In genomic region chr2:30249354-30249753, GRCh38 we compare ENCODE assay signal across 19 cellular contexts. TPM values are rescaled to one million over a fixed set of nuclear protein-coding genes. Genes with fewer than 3 reads are reported as not detected.
DNase-seq lines count a peak whose midpoint lies in the region; ATAC-seq and TF ChIP-seq lines count a peak whose summit lies in the region.
"Had no signal": no experiment of that assay in that cellular context is flagged by ENCODE, and none has a peak within 500 bp of the region (broad histone marks: within the 10 kb centered on the region; RNA-seq: fewer than 3 reads in every experiment).

No MANE protein-coding gene starts in this region.

- H3K4me1 ChIP-seq in smooth muscle cell (ENCODE audit: low read depth) (peaks cover 20% of the 10 kb centered on the region), GM23338 (ENCODE audit: insufficient read depth) (0 out of 2 replicates have a peak, but pooled peaks cover 4% of the 10 kb centered on the region), stomach (peaks cover 21 to 46% (median 32%) of the 10 kb centered on the region in 4 donors)

- H3K9me3 ChIP-seq in T-helper 17 cell (ENCODE audit: control insufficient read depth, low read length, poor library complexity, severe bottlenecking), result no peaks in the 10 kb centered on the region
- H3K9me3 ChIP-seq in smooth muscle cell (replicated peaks; ENCODE audit: low read depth), result no peaks in the 10 kb centered on the region
- no peaks in the 10 kb centered on the region for H3K9me3 ChIP-seq in stomach
- H3K9me3 ChIP-seq: esophagus muscularis mucosa, prostate gland, testis had no signal

- intact Hi-C loops in stomach (cut with DNase I; ENCODE audit: low total_unique reads), result no loop called here

- H4K20me1 ChIP-seq in smooth muscle cell (ENCODE audit: low read depth) (peaks cover 86% of the 10 kb centered on the region), GM23338 (replicated peaks; ENCODE audit: insufficient read depth) (no peaks in the 10 kb centered on the region)

- POLR2A ChIA-PET in activated CD4-positive, alpha-beta T cell treated with anti-CD3 and anti-CD28 coated beads, Interleukin-2, amount 10 ng/mL, durations not matched to agents 7 days and 5 days (lab: Charles Lee), result no interaction called here

- peaks cover 56% of the 10 kb centered on the region for H3K4me1 Mint-ChIP-seq in activated CD4-positive, alpha-beta T cell treated with anti-CD3 and anti-CD28 coated beads, Interleukin-2, amount 10 ng/mL, durations not matched to agents 7 days and 5 days
- peaks cover 54% of the 10 kb centered on the region for H3K4me1 Mint-ChIP-seq in T-helper 17 cell
- H3K4me1 Mint-ChIP-seq in immature natural killer cell, result peaks cover 88 to 91% of the 10 kb centered on the region in 2 donors
- H3K4me1 Mint-ChIP-seq in GM23338, result peaks cover 7% of the 10 kb centered on the region; the same call in 1 of the 3 replicates

- H2AFZ ChIP-seq in smooth muscle cell (ENCODE audit: low read depth), result no peak overlapping the region
- no peak overlapping the region for H2AFZ ChIP-seq in GM23338

- 66% methylated on average over 7 of the region's 7 CpGs for WGBS in smooth muscle cell (ENCODE audit: low lambda C conversion rate)
- WGBS in stomach, 5 donors, result 67 to 86% (median 78%) methylated on average over 7 of the region's 7 CpGs

- H3K27me3 ChIP-seq in smooth muscle cell (ENCODE audit: low read depth) (no peaks in the 10 kb centered on the region), GM23338 (ENCODE audit: insufficient read depth) (no peaks in the 10 kb centered on the region), stomach (no peaks in the 10 kb centered on the region)
- H3K27me3 ChIP-seq: esophagus muscularis mucosa, testis had no signal

- H3K4me3 ChIP-seq in smooth muscle cell (no peak overlapping the region), GM23338 (no peak overlapping the region), stomach (no peak overlapping the region)
- H3K4me3 ChIP-seq: esophagus muscularis mucosa, prostate gland, testis had no signal

- no peaks in the 10 kb centered on the region for H3K36me3 ChIP-seq in smooth muscle cell (ENCODE audit: low read depth)
- no peaks in the 10 kb centered on the region for H3K36me3 ChIP-seq in GM23338 (ENCODE audit: insufficient read depth)
- H3K36me3 ChIP-seq in stomach, result no peaks in the 10 kb centered on the region
- H3K36me3 ChIP-seq: prostate gland had no signal

- H3K9ac ChIP-seq in smooth muscle cell (ENCODE audit: low read depth), result no peak overlapping the region

- no peak for TF ChIP-seq CTCF in smooth muscle cell (IDR thresholded peaks at IDR 0.05; ENCODE audit: borderline replicate concordance, insufficient read depth, poor library complexity, severe bottlenecking)
- TF ChIP-seq CTCF in GM23338 (conservative IDR thresholded peaks at IDR 0.05; ENCODE audit: low read depth in 2 of 2), result no peak
- no peak for TF ChIP-seq CTCF in stomach (IDR thresholded peaks at IDR 0.05)

- H3K27me3 Mint-ChIP-seq in activated CD4-positive, alpha-beta T cell treated with anti-CD3 and anti-CD28 coated beads, Interleukin-2, amount 10 ng/mL, durations not matched to agents 7 days and 5 days, result no peaks in the 10 kb centered on the region
- H3K27me3 Mint-ChIP-seq in T-helper 17 cell (no peaks in the 10 kb centered on the region), immature natural killer cell (ENCODE audit: low read depth in 3 of 3) (peaks cover 0 to 5% (median 0%) of the 10 kb centered on the region in 3 donors), GM23338 (ENCODE audit: insufficient read depth, low read depth, poor library complexity) (peaks cover 5% of the 10 kb centered on the region)

- peaks cover 77% of the 10 kb centered on the region for H3K36me3 Mint-ChIP-seq in activated CD4-positive, alpha-beta T cell treated with anti-CD3 and anti-CD28 coated beads, Interleukin-2, amount 10 ng/mL, durations not matched to agents 7 days and 5 days (ENCODE audit: low read depth)
- H3K36me3 Mint-ChIP-seq in T-helper 17 cell (ENCODE audit: low read depth) (peaks cover 5% of the 10 kb centered on the region), immature natural killer cell (peaks cover 0 to 7% (median 5%) of the 10 kb centered on the region in 3 donors), GM23338 (ENCODE audit: low read depth) (peaks cover 16% of the 10 kb centered on the region; the same call in 2 of the 3 replicates)

- ATAC-seq in T-helper 17 cell, result no peak
- no peak for ATAC-seq in GM23338

- TF ChIP-seq EP300 in stomach (IDR thresholded peaks at IDR 0.05), result no peak

- peak overlapping the region; percentile 57 for H3K27ac Mint-ChIP-seq in activated CD4-positive, alpha-beta T cell treated with anti-CD3 and anti-CD28 coated beads, Interleukin-2, amount 10 ng/mL, durations not matched to agents 7 days and 5 days
- H3K27ac Mint-ChIP-seq in T-helper 17 cell (peak overlapping the region; percentile 90), immature natural killer cell (peak overlapping the region; percentile 69 to 85 (median 82)), GM23338 (no peak overlapping the region)

- no peak for TF ChIP-seq POLR2A in stomach (IDR thresholded peaks at IDR 0.05)

- CTCF ChIA-PET in activated CD4-positive, alpha-beta T cell treated with anti-CD3 and anti-CD28 coated beads, Interleukin-2, amount 10 ng/mL, durations not matched to agents 7 days and 5 days (lab: Charles Lee), result interaction anchor here (0.6 to 0.8 kb wide), 2 partner anchors 9 to 419 kb away, joined by 3 read pairs; no protein-coding TSS in a partner anchor

- H3K4me3 Mint-ChIP-seq in activated CD4-positive, alpha-beta T cell treated with anti-CD3 and anti-CD28 coated beads, Interleukin-2, amount 10 ng/mL, durations not matched to agents 7 days and 5 days, result no peak overlapping the region
- H3K4me3 Mint-ChIP-seq in T-helper 17 cell (no peak overlapping the region), immature natural killer cell (peak overlapping the region in 2 of 5 donors; percentile 4 to 25), GM23338 (no peak overlapping the region)

- no peak for DNase-seq in activated CD4-positive, alpha-beta T cell treated with anti-CD3 and anti-CD28 coated beads, Interleukin-2, amount 10 ng/mL, durations not matched to agents 7 days and 5 days
- DNase-seq in activated CD4-positive, alpha-beta T cell treated with anti-CD3 and anti-CD28 coated beads for 4 hours, result no peak
- no peak for DNase-seq in T-helper 17 cell
- DNase-seq in immature natural killer cell, result no peak
- DNase-seq in smooth muscle cell (lab: John Stamatoyannopoulos, UW; ENCODE audit: unreplicated experiment), result no peak
- no peak for DNase-seq in GM23338 (ENCODE audit: low spot score)
- no peak for DNase-seq in stomach
- no peak for DNase-seq in HuH-7 (ENCODE audit: low spot score)
- DNase-seq: activated CD4-positive, alpha-beta T cell treated with anti-CD3 and anti-CD28 coated beads for 48 hours; activated T-cell treated with anti-CD3 and anti-CD28 coated beads, Interleukin-2, amount 50 U/mL, for 48 hours; DND-41; NCI-H1694 treated with DMSO at 0.1 percent for 48 hours; NCI-H446 treated with DMSO at 0.1 percent for 48 hours; SHP77; testis had no signal

- no peak overlapping the region for H3K27ac ChIP-seq in smooth muscle cell (ENCODE audit: low read depth)
- no peak overlapping the region for H3K27ac ChIP-seq in GM23338 (ENCODE audit: low read depth)
- no peak overlapping the region for H3K27ac ChIP-seq in stomach
- H3K27ac ChIP-seq: 22Rv1, C4-2B, prostate gland, testis had no signal

- peaks cover 16% of the 10 kb centered on the region for H3K9me3 Mint-ChIP-seq in activated CD4-positive, alpha-beta T cell treated with anti-CD3 and anti-CD28 coated beads, Interleukin-2, amount 10 ng/mL, durations not matched to agents 7 days and 5 days
- H3K9me3 Mint-ChIP-seq in immature natural killer cell, result no peaks in the 10 kb centered on the region
- no peaks in the 10 kb centered on the region for H3K9me3 Mint-ChIP-seq in GM23338

- H3F3A ChIP-seq in smooth muscle cell (ENCODE audit: low read depth), result peaks cover 20% of the 10 kb centered on the region
- no peaks in the 10 kb centered on the region for H3F3A ChIP-seq in GM23338 (replicated peaks; ENCODE audit: low read depth)

- H3K79me2 ChIP-seq in smooth muscle cell (ENCODE audit: low read depth), result peaks cover 49% of the 10 kb centered on the region
- peaks cover 6% of the 10 kb centered on the region; the same call in 1 of the 2 replicates for H3K79me2 ChIP-seq in GM23338 (replicated peaks; ENCODE audit: insufficient read depth)

- H3K4me2 ChIP-seq in smooth muscle cell (peak overlapping the region; percentile 37), GM23338 (no peak overlapping the region)

- no peaks in the 10 kb centered on the region for H3K9me2 ChIP-seq in GM23338 (ENCODE audit: insufficient read depth)

RNA-seq across cellular contexts. Expression of gene LBH, which starts 18.0 kb away (rescaled TPM):
- total RNA-seq in activated CD4-positive, alpha-beta T cell treated with anti-CD3 and anti-CD28 coated beads, Interleukin-2, amount 10 ng/mL, durations not matched to agents 7 days and 5 days, result 100 to 1,000 TPM; 136 to 146 TPM
- total RNA-seq in T-helper 17 cell (100 to 1,000 TPM; 118 to 127 TPM), smooth muscle cell (31.0 and 48.1 TPM in 2 replicates), stomach (10 to 100 TPM in 4 of 5 donors, 1 to 10 TPM in 1; 7.1 to 39.8 (median 18.5) TPM)
- polyA plus RNA-seq in immature natural killer cell (100 to 1,000 TPM; 101 to 137 (median 129) TPM), smooth muscle cell (33.9 and 35.2 TPM in 2 replicates), GM23338 (2016; fragmentation: Nextera tagmentation; extraction: Ambion mirVana) (17.5 and 21.1 TPM in 2 replicates), stomach (10 to 100 TPM in 2 of 3 donors, 1 to 10 TPM in 1; 6.6 to 18.5 (median 15.4) TPM)
- 21.0 and 30.3 TPM in 2 replicates for total RNA-seq in GM23338 (2014; rRNA removed; shearing (Covaris generic))
